In genomic region chr16:30874821-30875717, GRCh38 we compare ENCODE assay signal across 1 cellular context.
A peak's percentile ranks its signal among the peaks of the same experiment; 100 is the strongest.
TF ChIP-seq lines count a peak whose summit lies in the region.

No MANE protein-coding gene starts in this region.

TF ChIP-seq in HepG2, 621 proteins besides CTCF, POLR2A, EP300 and RAD21 (continued from another document and continues in another):
- TF ChIP-seq ZNF574 (CRISPR knock-in tag; IDR thresholded peaks at IDR 0.05), result peak; percentile 100
- peak; percentile 98 for TF ChIP-seq ZNF414 (CRISPR knock-in tag; IDR thresholded peaks at IDR 0.05)
- TF ChIP-seq ZNF740 (CRISPR knock-in tag; IDR thresholded peaks at IDR 0.05), result peak; percentile 85
- peak; percentile 97 for TF ChIP-seq ZFP91 (CRISPR knock-in tag; IDR thresholded peaks at IDR 0.05; ENCODE audit: borderline replicate concordance)
- peak; percentile 77; the same call in 1 of the 2 replicates for TF ChIP-seq ZNF251 (CRISPR knock-in tag; IDR thresholded peaks at IDR 0.05)
- TF ChIP-seq MLXIP (CRISPR knock-in tag; IDR thresholded peaks at IDR 0.05; ENCODE audit: borderline replicate concordance), result peak; percentile 90
- TF ChIP-seq ZSCAN31 (CRISPR knock-in tag; IDR thresholded peaks at IDR 0.05; ENCODE audit: low read depth), result peak; percentile 99
- TF ChIP-seq MXD3 (CRISPR knock-in tag; IDR thresholded peaks at IDR 0.05), result peak; percentile 98
- TF ChIP-seq ZNF263 (CRISPR knock-in tag; IDR thresholded peaks at IDR 0.05), result peak; percentile 81
- TF ChIP-seq FUBP1 (CRISPR knock-in tag; IDR thresholded peaks at IDR 0.05; ENCODE audit: borderline replicate concordance), result no peak; the same call in 1 of the 2 replicates
- TF ChIP-seq ZNF280B (CRISPR knock-in tag; IDR thresholded peaks at IDR 0.05; ENCODE audit: borderline replicate concordance), result peak; percentile 99
- no peak for TF ChIP-seq NBN (conservative IDR thresholded peaks at IDR 0.05)
- TF ChIP-seq ZBTB3 (CRISPR knock-in tag; IDR thresholded peaks at IDR 0.05; ENCODE audit: borderline replicate concordance, low read depth), result peak; percentile 92
- TF ChIP-seq ZFAT (CRISPR knock-in tag; conservative IDR thresholded peaks at IDR 0.05), result peak; percentile 72
- peak; percentile 47; the same call in 1 of the 2 replicates for TF ChIP-seq ZNF512 (CRISPR knock-in tag; IDR thresholded peaks at IDR 0.05)
- no peak for TF ChIP-seq ZNF207 (IDR thresholded peaks at IDR 0.05; ENCODE audit: borderline replicate concordance)
- TF ChIP-seq MBD4 (IDR thresholded peaks at IDR 0.05; ENCODE audit: borderline replicate concordance, low read length), result no peak
- peak; percentile 94; the same call in 1 of the 2 replicates for TF ChIP-seq ZNF260 (CRISPR knock-in tag; IDR thresholded peaks at IDR 0.05; ENCODE audit: borderline replicate concordance, low read depth)
- no peak for TF ChIP-seq ZNF446 (CRISPR knock-in tag; IDR thresholded peaks at IDR 0.05)
- peak; percentile 83; the same call in 1 of the 2 replicates for TF ChIP-seq MIER2 (CRISPR knock-in tag; IDR thresholded peaks at IDR 0.05)
- peak; percentile 55; the same call in 1 of the 2 replicates for TF ChIP-seq HMG20A (CRISPR knock-in tag; IDR thresholded peaks at IDR 0.05; ENCODE audit: borderline replicate concordance)
- TF ChIP-seq HHEX (CRISPR knock-in tag; IDR thresholded peaks at IDR 0.05), result no peak
- peak; percentile 99 for TF ChIP-seq DZIP1 (CRISPR knock-in tag; IDR thresholded peaks at IDR 0.05)
- TF ChIP-seq HMGXB3 (CRISPR knock-in tag; IDR thresholded peaks at IDR 0.05; ENCODE audit: borderline replicate concordance), result peak; percentile 97
- peak; percentile 100 for TF ChIP-seq CCDC6 (CRISPR knock-in tag; IDR thresholded peaks at IDR 0.05)
- 0 out of 2 replicates have a peak, but pooled peaks have one; percentile 56 for TF ChIP-seq ZNF850 (CRISPR knock-in tag; conservative IDR thresholded peaks at IDR 0.05)
- TF ChIP-seq ZNF30 (CRISPR knock-in tag; IDR thresholded peaks at IDR 0.05), result peak; percentile 38
- TF ChIP-seq BCL6 (CRISPR knock-in tag; IDR thresholded peaks at IDR 0.05), result peak; percentile 87
- TF ChIP-seq MXD1 (CRISPR knock-in tag; IDR thresholded peaks at IDR 0.05), result peak; percentile 99
- peak; percentile 79 for TF ChIP-seq HNF4A (CRISPR knock-in tag; IDR thresholded peaks at IDR 0.05)
- no peak for TF ChIP-seq TCF7L2 (IDR thresholded peaks at IDR 0.05; ENCODE audit: low read depth, low read length)
- no peak for TF ChIP-seq SMARCE1 (IDR thresholded peaks at IDR 0.05; ENCODE audit: borderline replicate concordance)
- peak; percentile 89 for TF ChIP-seq ZNF563 (CRISPR knock-in tag; IDR thresholded peaks at IDR 0.05)
- peak; percentile 89 for TF ChIP-seq POGZ (CRISPR knock-in tag; IDR thresholded peaks at IDR 0.05)
